ENCODE assay signal across 13 cellular contexts in genomic region chr17:51036084-51036483, GRCh38.
DNase-seq lines count a peak whose midpoint lies in the region; ATAC-seq, FAIRE-seq and TF ChIP-seq lines count a peak whose summit lies in the region.
"Had no signal": no experiment of that assay in that cellular context is flagged by ENCODE, and none has a peak within 500 bp of the region (broad histone marks: within the 10 kb centered on the region; RNA-seq: fewer than 3 reads in every experiment).

No MANE protein-coding gene starts in this region.

- DNase-seq in GM12891 (ENCODE audit: insufficient read length, low spot score) (no peak), NOMO-1 (lab: John Stamatoyannopoulos, UW; ENCODE audit: unreplicated experiment in 2 of 2) (peak; percentile 50 to 63), chondrocyte (ENCODE audit: low spot score) (no peak), osteoblast (ENCODE audit: insufficient read length, low spot score, missing footprints) (no peak), islet precursor cell (no peak), tibial artery (no peak), NCI-H82 treated with DMSO at 0.1 percent for 48 hours (lab: John Stamatoyannopoulos, UW; ENCODE audit: unreplicated experiment) (no peak)
- DNase-seq: activated effector memory CD4-positive, alpha-beta T cell treated with anti-CD3 and anti-CD28 coated beads, Interleukin-2, amount 50 U/mL, for 16 hours; DMS53; ovary had no signal

- H3K9me3 ChIP-seq in osteoblast (ENCODE audit: low read depth, low read length): no peaks in the 10 kb centered on the region
- no peaks in the 10 kb centered on the region for H3K9me3 ChIP-seq in tibial artery
- H3K9me3 ChIP-seq: ovary had no signal

- peaks cover 28% of the 10 kb centered on the region for H3K36me3 ChIP-seq in osteoblast (ENCODE audit: insufficient read depth, low read length)
- H3K36me3 ChIP-seq in tibial artery: peaks cover 4 to 17% (median 12%) of the 10 kb centered on the region in 3 donors
- H3K36me3 ChIP-seq: ovary had no signal

- no peak overlapping the region for H2AFZ ChIP-seq in osteoblast (ENCODE audit: low read length)

- H3K27me3 Mint-ChIP-seq in chondrocyte (ENCODE audit: low read depth): no peaks in the 10 kb centered on the region

- H3K27ac ChIP-seq in osteoblast (ENCODE audit: low read depth, low read length) (peak overlapping the region; percentile 55), tibial artery (no peak overlapping the region)
- H3K27ac ChIP-seq: ovary had no signal

- no peak overlapping the region for H3K4me2 ChIP-seq in osteoblast (ENCODE audit: insufficient read depth, low read length)

- FAIRE-seq in GM12891 (lab: Jason Lieb, UNC): peak; percentile 31
- FAIRE-seq: colon had no signal

- H3K9me3 Mint-ChIP-seq in chondrocyte (ENCODE audit: low read depth): no peaks in the 10 kb centered on the region

- H3K27ac Mint-ChIP-seq in chondrocyte (ENCODE audit: unreplicated experiment): peak overlapping the region; percentile 94

- no peak overlapping the region for H3K4me3 Mint-ChIP-seq in chondrocyte (ENCODE audit: unreplicated experiment)

- H3K36me3 Mint-ChIP-seq in chondrocyte (ENCODE audit: low read depth): peaks cover 6% of the 10 kb centered on the region

- H3K4me3 ChIP-seq in osteoblast (ENCODE audit: insufficient read depth, low read length) (no peak overlapping the region), tibial artery (no peak overlapping the region)
- H3K4me3 ChIP-seq: ovary had no signal

- H3K27me3 ChIP-seq in osteoblast (ENCODE audit: insufficient read depth, low read length) (no peaks in the 10 kb centered on the region), tibial artery (no peaks in the 10 kb centered on the region)
- H3K27me3 ChIP-seq: ovary had no signal

- TF ChIP-seq POLR2A in GM12891 (IDR thresholded peaks at IDR 0.05; ENCODE audit: low read depth, low read length): no peak

- intact Hi-C loops in tibial artery (cut with DNase I; ENCODE audit: low total_unique reads): no loop called here

- peaks cover 30% of the 10 kb centered on the region for H3K4me1 Mint-ChIP-seq in chondrocyte (ENCODE audit: low read depth)

- peaks cover 15% of the 10 kb centered on the region for H3K4me1 ChIP-seq in osteoblast (ENCODE audit: insufficient read depth, low read length)
- peaks cover 0 to 7% (median 0%) of the 10 kb centered on the region in 4 donors for H3K4me1 ChIP-seq in tibial artery

- no peaks in the 10 kb centered on the region for H4K20me1 ChIP-seq in osteoblast (ENCODE audit: insufficient read depth, low read length)

- TF ChIP-seq CTCF in chondrocyte (IDR thresholded peaks at IDR 0.05) (no peak), osteoblast (IDR thresholded peaks at IDR 0.05; ENCODE audit: extremely low read depth, low read depth, low read length) (no peak), tibial artery (IDR thresholded peaks at IDR 0.05) (no peak)

- no peak for ATAC-seq in HG03025 (IDR thresholded peaks at IDR 0.05; ENCODE audit: low FRiP score, unreplicated experiment)
- ATAC-seq: activated CD4-positive, CD25-positive, alpha-beta regulatory T cell treated with anti-CD3 and anti-CD28 coated beads, Interleukin-2, amount 50 U/mL, for 24 hours had no signal

- H3K79me2 ChIP-seq in osteoblast (ENCODE audit: insufficient read depth, low read length): peaks cover 51% of the 10 kb centered on the region

TF ChIP-seq in GM12891, 5 proteins besides CTCF, POLR2A, EP300 and RAD21:
- TF ChIP-seq POU2F2 (IDR thresholded peaks at IDR 0.05; ENCODE audit: low read depth, low read length) (no peak), TAF1 (IDR thresholded peaks at IDR 0.05; ENCODE audit: low read depth, low read length) (no peak), POLR2AphosphoS5 (IDR thresholded peaks at IDR 0.05; ENCODE audit: low read depth, low read length) (no peak), SPI1 (IDR thresholded peaks at IDR 0.05; ENCODE audit: low read depth, low read length) (no peak), PAX5 (IDR thresholded peaks at IDR 0.05; ENCODE audit: insufficient read depth, low read length, severe bottlenecking) (no peak)

Comparison
In these comparisons a context has a peak if more than half of its experiments do, and no peak if none do; other contexts are left out.
1. DNase-seq: peak in NOMO-1 (2 of 2); none in GM12891 (single experiment), chondrocyte (single experiment), osteoblast (single experiment), islet precursor cell (single experiment), tibial artery (0 of 2) and NCI-H82 treated with DMSO at 0.1 percent for 48 hours (single experiment).